ENCODE assay signal across 16 cellular contexts in genomic region chr7:124723012-124723411, GRCh38. TPM values are rescaled to one million over a fixed set of nuclear protein-coding genes. Genes with fewer than 3 reads are reported as not detected.
DNase-seq lines count a peak whose midpoint lies in the region; ATAC-seq and TF ChIP-seq lines count a peak whose summit lies in the region.
"Had no signal": no experiment of that assay in that cellular context is flagged by ENCODE, and none has a peak within 500 bp of the region (broad histone marks: within the 10 kb centered on the region; RNA-seq: fewer than 3 reads in every experiment).

No MANE protein-coding gene starts in this region.

- no peak overlapping the region for H3K4me3 Mint-ChIP-seq in HFFc6
- H3K4me3 Mint-ChIP-seq: GM23338; stimulated activated naive CD8-positive, alpha-beta T cell treated with anti-CD3 and anti-CD28 coated beads, Interleukin-15, amount 100 ng/mL, for 72 hours; T-helper 2 cell treated with Interferon-gamma antibody and Interleukin-4, amounts not matched to agents 5 μg/mL and 100 μg/mL, for 36 hours had no signal

- ATAC-seq in HG02759 (IDR thresholded peaks at IDR 0.05; ENCODE audit: unreplicated experiment), result no peak
- ATAC-seq: GM23338; stimulated activated naive CD8-positive, alpha-beta T cell treated with anti-CD3 and anti-CD28 coated beads, Interleukin-15, amount 100 ng/mL, for 72 hours had no signal

- in situ Hi-C loops in G401 (cut with HindIII; ENCODE audit: low sequenced_read_pairs), result no loop called here

- peak overlapping the region; percentile 91 for H3K27ac ChIP-seq in substantia nigra (ENCODE audit: low read depth, low read length, poor library complexity, severe bottlenecking)
- H3K27ac ChIP-seq: prostate gland had no signal

- DNase-seq in HPDE6-E6E7 (ENCODE audit: extremely low spot score), result peak; percentile 29
- DNase-seq in amniotic epithelial cell (ENCODE audit: low read depth), result peak; percentile 32
- peak; percentile 61 to 70 for DNase-seq in foreskin fibroblast
- DNase-seq in substantia nigra (lab: John Stamatoyannopoulos, UW), result no peak
- no peak for DNase-seq in NCI-H1417 (lab: John Stamatoyannopoulos, UW)
- no peak for DNase-seq in HFFc6
- DNase-seq in G401 (ENCODE audit: low spot score), result no peak
- DNase-seq: Caco-2; effector CD4-positive, alpha-beta T cell; hippocampal formation; NCI-H2107; stimulated activated naive CD8-positive, alpha-beta T cell treated with anti-CD3 and anti-CD28 coated beads, Interleukin-15, amount 100 ng/mL, for 72 hours had no signal

- no peak overlapping the region for H3K4me3 ChIP-seq in foreskin fibroblast (ENCODE audit: low read depth in 1 of 2, low read length in 2 of 2)
- H3K4me3 ChIP-seq: GM23338, prostate gland had no signal

- TF ChIP-seq CTCF in foreskin fibroblast (IDR thresholded peaks at IDR 0.05; ENCODE audit: low read depth, low read length) (no peak), HFFc6 (IDR thresholded peaks at IDR 0.05) (no peak)

- H3K36me3 Mint-ChIP-seq in HFFc6 (ENCODE audit: low read depth), result no peaks in the 10 kb centered on the region; the same call in 1 of the 2 replicates

- H3K9me3 Mint-ChIP-seq in HFFc6, result peaks cover 16% of the 10 kb centered on the region
- H3K9me3 Mint-ChIP-seq: GM23338; stimulated activated naive CD8-positive, alpha-beta T cell treated with anti-CD3 and anti-CD28 coated beads, Interleukin-15, amount 100 ng/mL, for 72 hours; T-helper 2 cell treated with Interferon-gamma antibody and Interleukin-4, amounts not matched to agents 5 μg/mL and 100 μg/mL, for 36 hours had no signal

- H3K4me1 Mint-ChIP-seq in HFFc6 (ENCODE audit: low read depth), result no peaks in the 10 kb centered on the region
- H3K4me1 Mint-ChIP-seq: stimulated activated naive CD8-positive, alpha-beta T cell treated with anti-CD3 and anti-CD28 coated beads, Interleukin-15, amount 100 ng/mL, for 72 hours had no signal

- H3K27ac Mint-ChIP-seq in HFFc6, result no peak overlapping the region
- H3K27ac Mint-ChIP-seq: GM23338; stimulated activated naive CD8-positive, alpha-beta T cell treated with anti-CD3 and anti-CD28 coated beads, Interleukin-15, amount 100 ng/mL, for 72 hours; T-helper 2 cell treated with Interferon-gamma antibody and Interleukin-4, amounts not matched to agents 5 μg/mL and 100 μg/mL, for 36 hours had no signal

- H3K27me3 Mint-ChIP-seq in HFFc6 (ENCODE audit: insufficient read depth), result no peaks in the 10 kb centered on the region
- H3K27me3 Mint-ChIP-seq: stimulated activated naive CD8-positive, alpha-beta T cell treated with anti-CD3 and anti-CD28 coated beads, Interleukin-15, amount 100 ng/mL, for 72 hours had no signal

RNA-seq across cellular contexts. Expression of gene GPR37, which starts 42.6 kb away (rescaled TPM):
- total RNA-seq in HFFc6 (2021; fragmentation: NEBNext Ultra II Directional; extraction: Animal tissue kit (Norgen Biotek cat#: 25700)), result not detected
- not detected in 2 replicates for total RNA-seq in G401 (2014; rRNA removed; shearing (Covaris generic))

Comparison
In these comparisons a context has a peak if more than half of its experiments do, and no peak if none do; other contexts are left out.
1. DNase-seq: peak in HPDE6-E6E7 (single experiment), amniotic epithelial cell (single experiment) and foreskin fibroblast (2 of 2); none in substantia nigra (0 of 49), NCI-H1417 (0 of 3), HFFc6 (single experiment) and G401 (single experiment).